In the genomic region with DNA sequence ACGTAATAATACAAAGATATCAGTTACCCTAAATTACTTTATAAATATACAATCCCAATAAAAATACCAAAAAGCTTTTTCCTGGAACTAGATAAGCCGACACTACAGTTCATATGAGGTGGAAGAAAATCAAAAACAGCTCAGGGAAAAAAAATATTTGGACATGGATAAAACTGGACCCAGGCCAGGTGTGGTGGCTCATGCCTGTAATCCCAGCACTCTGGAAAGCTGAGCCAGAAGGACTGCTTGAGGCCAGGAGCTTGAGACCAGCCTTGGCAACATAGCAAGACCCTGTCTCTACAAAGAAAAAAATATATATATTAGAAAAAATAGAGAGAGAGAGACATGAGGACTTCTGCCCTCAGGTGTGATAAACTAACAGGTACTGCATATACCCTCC, we compare ENCODE assay signal across 16 cellular contexts. TPM values are rescaled to one million over a fixed set of nuclear protein-coding genes. Genes with fewer than 3 reads are reported as not detected.
"Had no signal": no experiment of that assay in that cellular context is flagged by ENCODE, and none has a peak within 500 bp of the region (broad histone marks: within the 10 kb centered on the region; RNA-seq: fewer than 3 reads in every experiment).

No MANE protein-coding gene starts in this region.

RNA-seq across cellular contexts. Expression of a gene that starts 26.7 kb away (rescaled TPM):
- total RNA-seq: activated CD4-positive, alpha-beta memory T cell treated with anti-CD3 and anti-CD28 coated beads for 36 hours; activated CD4-positive, alpha-beta T cell treated with anti-CD3 and anti-CD28 coated beads, Interleukin-2, amount 10 ng/mL, durations not matched to agents 24 days and 14 days; activated CD8-positive, alpha-beta memory T cell treated with anti-CD3 and anti-CD28 coated beads for 36 hours; activated naive CD4-positive, alpha-beta T cell treated with anti-CD3 and anti-CD28 coated beads for 36 hours; activated naive CD4-positive, alpha-beta T cell treated with anti-CD3 and anti-CD28 coated beads, Interleukin-2, amount 50 U/mL, for 72 hours; activated naive CD8-positive, alpha-beta T cell treated with anti-CD3 and anti-CD28 coated beads for 36 hours; activated T-cell treated with anti-CD3 and anti-CD28 coated beads, Interleukin-2, amount 50 U/mL, for 4 hours; activated T-cell treated with anti-CD3 and anti-CD28 coated beads, Interleukin-2, amount 50 U/mL, for 72 hours; activated T-helper 1 cell treated with anti-CD3 and anti-CD28 coated beads, Interleukin-12 subunit alpha, Interleukin-12 subunit beta, Interleukin-2, Interleukin-4 antibody, amounts not matched to agents 30 ng/mL and 10 ng/mL and 1 ng/mL, durations not matched to agents 14 hours and 24 hours and 36 hours; ascending aorta; bronchial epithelial cell; cardiac muscle cell; cerebellum; T-helper 1 cell treated with Interleukin-12 subunit alpha and Interleukin-12 subunit beta and Interleukin-4 antibody, amounts not matched to agents 30 ng/mL and 1 ng/mL, for 36 hours; T-helper 17 cell; T-helper 2 cell treated with Interferon-gamma antibody and Interleukin-4, amounts not matched to agents 100 ng/mL and 5 ng/mL, for 36 hours had no signal
